Comparison of ENCODE assay signal across 17 cellular contexts in genomic region chr12:11717533-11717961, GRCh38.
DNase-seq lines count a peak whose midpoint lies in the region; ATAC-seq, FAIRE-seq and TF ChIP-seq lines count a peak whose summit lies in the region.
"Had no signal": no experiment of that assay in that cellular context is flagged by ENCODE, and none has a peak within 500 bp of the region (broad histone marks: within the 10 kb centered on the region; RNA-seq: fewer than 3 reads in every experiment).

No MANE protein-coding gene starts in this region.

- BruUV-seq in GM12878 (replicated peaks; lab: Mats Ljungman, UMichigan) = no TSS peak

- H3F3A ChIP-seq in GM23248 (ENCODE audit: insufficient read depth) = peaks cover 41% of the 10 kb centered on the region

- RAD21 ChIA-PET in GM12878 (lab: Charles Lee; ENCODE audit: unreplicated experiment) = interaction anchor here (0.8 to 19.9 kb wide), 14 partner anchors 11 to 315 kb away, joined by 3 to 497 read pairs (median 7); partner anchors contain the start of gene ETV6

- CTCF ChIA-PET in GM12878 (lab: Yijun Ruan, JAX) = interaction anchor here (1.0 to 2.8 kb wide), 4 partner anchors 9 to 17 kb away, joined by 4 to 15 read pairs (median 4); no protein-coding TSS in a partner anchor

- H3K4me2 ChIP-seq in GM23248 (ENCODE audit: unreplicated experiment) (peak overlapping the region; percentile 51), GM12878 (ENCODE audit: control insufficient read depth, insufficient read depth) (0 out of 2 replicates have a peak overlapping the region, but pooled peaks have one; percentile 19)

- H3K9ac ChIP-seq in GM23248 = peak overlapping the region; percentile 73
- peak overlapping the region; percentile 8; the same call in 1 of the 2 replicates for H3K9ac ChIP-seq in GM12878 (ENCODE audit: control insufficient read depth, insufficient read depth, low read length)

- intact Hi-C loops in GM12878 (cut with micrococcal nuclease; ENCODE audit: unreplicated experiment) = no loop called here
- intact Hi-C loops in left colon (cut with DNase I, micrococcal nuclease) = loop anchor here in 1 of 2 donors (10.0 kb wide), 1 partner anchor 63 kb away; no protein-coding TSS in a partner anchor
- intact Hi-C loops in gastrocnemius medialis (cut with DNase I; ENCODE audit: low total_unique reads) = no loop called here
- intact Hi-C loops in testis (cut with DNase I; ENCODE audit: low total_unique reads) = no loop called here

- H3K9me3 ChIP-seq in GM23248 (ENCODE audit: low read depth) (no peaks in the 10 kb centered on the region), GM12878 (replicated peaks; ENCODE audit: control insufficient read depth, insufficient read depth, low read length) (peaks cover 3% of the 10 kb centered on the region; the same call in 2 of the 3 replicates), gastrocnemius medialis (no peaks in the 10 kb centered on the region), testis (no peaks in the 10 kb centered on the region)
- H3K9me3 ChIP-seq: left ventricle myocardium inferior, psoas muscle had no signal

- H3K27ac ChIP-seq in GM23248 = peak overlapping the region; percentile 92
- peak overlapping the region; percentile 83 for H3K27ac ChIP-seq in GM12878 (ENCODE audit: control insufficient read depth, insufficient read depth)
- H3K27ac ChIP-seq in gastrocnemius medialis = no peak overlapping the region
- no peak overlapping the region for H3K27ac ChIP-seq in testis
- H3K27ac ChIP-seq: left ventricle myocardium inferior, psoas muscle had no signal

- in situ Hi-C loops in GM23248 (cut with MboI) (no loop called here), GM12878 (cut with MboI) (no loop called here), gastrocnemius medialis (cut with MboI; ENCODE audit: low sequenced_read_pairs in 4 of 4) (no loop called here)

- TF ChIP-seq RAD21 in GM12878 (IDR thresholded peaks at IDR 0.05; ENCODE audit: insufficient read depth, low read depth, low read length) = no peak

- no peak for TF ChIP-seq POLR2A in GM12878 (IDR thresholded peaks at IDR 0.05; ENCODE audit: low read depth, low read length)
- no peak for TF ChIP-seq POLR2A in gastrocnemius medialis (IDR thresholded peaks at IDR 0.05)
- no peak for TF ChIP-seq POLR2A in testis (IDR thresholded peaks at IDR 0.05)

- no peaks in the 10 kb centered on the region for H3K27me3 ChIP-seq in GM23248 (replicated peaks; ENCODE audit: insufficient read depth)
- H3K27me3 ChIP-seq in GM12878 (replicated peaks in 1 of 2; ENCODE audit: control insufficient read depth in 2 of 2, insufficient read depth in 2 of 2, low read length in 1 of 2) = no peaks in the 10 kb centered on the region
- H3K27me3 ChIP-seq in gastrocnemius medialis = no peaks in the 10 kb centered on the region
- no peaks in the 10 kb centered on the region for H3K27me3 ChIP-seq in testis

- H3K79me2 ChIP-seq in GM23248 (ENCODE audit: insufficient read depth) (peaks cover 79% of the 10 kb centered on the region), GM12878 (ENCODE audit: control insufficient read depth, insufficient read depth, low read length) (peaks cover 97% of the 10 kb centered on the region)

- SMC1A ChIA-PET in GM12878 (lab: Charles Lee; ENCODE audit: uncharacterized antibody, unreplicated experiment) = interaction anchor here (0.8 to 21.5 kb wide), 25 partner anchors 8 to 810 kb away, joined by 3 to 433 read pairs (median 5); no protein-coding TSS in a partner anchor

- WGBS in GM23248 (ENCODE audit: low coverage in 1 of 2, low lambda C conversion rate in 2 of 2, missing lambda C conversion rate in 2 of 2), 2 experiments = 73 to 76% methylated on average over 8 of the region's 8 CpGs
- WGBS in GM12878 (ENCODE audit: insufficient coverage, insufficient replicate concordance, low lambda C conversion rate, missing lambda C conversion rate) = 35% methylated on average over 8 of the region's 8 CpGs
- WGBS in testis, 2 donors = 78 to 85% methylated on average over 8 of the region's 8 CpGs

- no peaks in the 10 kb centered on the region for H3K36me3 ChIP-seq in GM23248 (ENCODE audit: low read depth)
- peaks cover 11 to 34% of the 10 kb centered on the region in 2 experiments for H3K36me3 ChIP-seq in GM12878 (ENCODE audit: control insufficient read depth in 2 of 2, insufficient read depth in 2 of 2, low read length in 1 of 2)
- no peaks in the 10 kb centered on the region for H3K36me3 ChIP-seq in gastrocnemius medialis
- H3K36me3 ChIP-seq in testis (ENCODE audit: low read depth, missing control alignments) = no peaks in the 10 kb centered on the region
- H3K36me3 ChIP-seq: left ventricle myocardium inferior had no signal

- H4K20me1 ChIP-seq in GM23248 (ENCODE audit: insufficient read depth) (no peaks in the 10 kb centered on the region), GM12878 (ENCODE audit: control insufficient read depth, insufficient read depth) (peaks cover 4% of the 10 kb centered on the region; the same call in 1 of the 2 replicates)

- TF ChIP-seq CTCF in GM12878 (IDR thresholded peaks at IDR 0.05 in 2 of 3, conservative IDR thresholded peaks at IDR 0.05 in 1 of 3; ENCODE audit: control insufficient read depth in 2 of 3, extremely low read depth in 1 of 3, insufficient read depth in 1 of 3, low read depth in 3 of 3, low read length in 3 of 3) = no peak
- TF ChIP-seq CTCF in gastrocnemius medialis (IDR thresholded peaks at IDR 0.05 in 4 of 5, conservative IDR thresholded peaks at IDR 0.05 in 1 of 5) = no peak
- no peak for TF ChIP-seq CTCF in testis (IDR thresholded peaks at IDR 0.05)

- H3K4me3 ChIP-seq in GM23248 (no peak overlapping the region), GM12878 (no peak overlapping the region), skeletal muscle cell (ENCODE audit: low read depth, low read length) (no peak overlapping the region), gastrocnemius medialis (no peak overlapping the region), testis (no peak overlapping the region)
- H3K4me3 ChIP-seq: left ventricle myocardium inferior, psoas muscle had no signal

- H2AFZ ChIP-seq in GM23248 (no peak overlapping the region), GM12878 (ENCODE audit: control insufficient read depth, low read depth, low read length) (no peak overlapping the region)

- POLR2A ChIA-PET in GM12878 (lab: Charles Lee) = interaction anchor here (0.6 to 3.8 kb wide), 14 partner anchors 9 to 152 kb away, joined by 3 to 28 read pairs (median 4); no protein-coding TSS in a partner anchor

- peak; percentile 61 for DNase-seq in GM23248
- peak; percentile 75 for DNase-seq in GM12878 (ENCODE audit: low read depth, low spot score)
- DNase-seq in left colon = no peak
- peak; percentile 69 for DNase-seq in skeletal muscle cell (ENCODE audit: low read depth)
- DNase-seq in gastrocnemius medialis = no peak
- no peak for DNase-seq in NCI-H774 (lab: John Stamatoyannopoulos, UW)
- no peak for DNase-seq in testis
- DNase-seq in SKM-1 treated with dmso at 0.1 percent for 144 hours (lab: John Stamatoyannopoulos, UW; ENCODE audit: unreplicated experiment) = no peak
- DNase-seq: activated T-cell treated with anti-CD3 and anti-CD28 coated beads, Interleukin-2, amount 50 U/mL, for 48 hours; GOT3; left ventricle myocardium inferior; NCI-H1105 treated with DMSO at 0.1 percent for 48 hours; NCI-H510A treated with DMSO at 0.1 percent for 48 hours; psoas muscle; SHP77 treated with DMSO at 0.1 percent for 48 hours had no signal

- H3K9me2 ChIP-seq in GM23248 (ENCODE audit: insufficient read depth) = no peaks in the 10 kb centered on the region

- H3K4me1 ChIP-seq in GM23248 (ENCODE audit: insufficient read depth) = peaks cover 41% of the 10 kb centered on the region
- peaks cover 57% of the 10 kb centered on the region for H3K4me1 ChIP-seq in GM12878 (ENCODE audit: control insufficient read depth, insufficient read depth, low read length)
- peaks cover 0 to 5% of the 10 kb centered on the region in 2 donors for H3K4me1 ChIP-seq in gastrocnemius medialis
- no peaks in the 10 kb centered on the region for H3K4me1 ChIP-seq in testis

- peak in 1 of 2 experiments; percentile 68; a peak in 1 of 4 replicates for TF ChIP-seq EP300 in GM12878 (IDR thresholded peaks at IDR 0.05; ENCODE audit: borderline replicate concordance in 1 of 2, control insufficient read depth in 1 of 2, low read depth in 2 of 2, low read length in 2 of 2)

- ATAC-seq in GM12878 (peak; percentile 67), left colon (peak; percentile 64), gastrocnemius medialis (no peak)
- ATAC-seq: activated CD4-positive, CD25-positive, alpha-beta regulatory T cell treated with anti-CD3 and anti-CD28 coated beads, Interleukin-2, amount 50 U/mL, for 24 hours; psoas muscle had no signal

- FAIRE-seq in GM12878 (lab: Jason Lieb, UNC) = no peak
- FAIRE-seq: bronchial epithelial cell had no signal

TF ChIP-seq in GM12878, 131 proteins besides CTCF, POLR2A, EP300 and RAD21 (continues in another document):
- TF ChIP-seq ZNF384 (IDR thresholded peaks at IDR 0.05; ENCODE audit: borderline replicate concordance, low read depth, low read length) (no peak), NBN (IDR thresholded peaks at IDR 0.05) (peak; percentile 74; the same call in 1 of the 2 replicates), EED (IDR thresholded peaks at IDR 0.05; ENCODE audit: low read depth) (peak; percentile 29; the same call in 1 of the 2 replicates), CEBPZ (IDR thresholded peaks at IDR 0.05; ENCODE audit: low read depth, low read length) (no peak), YY1 (IDR thresholded peaks at IDR 0.05; ENCODE audit: low read depth, low read length) (no peak)

Comparison
In these comparisons a context has a peak if more than half of its experiments do, and no peak if none do; other contexts are left out.
1. DNase-seq: peak in GM23248 (single experiment), GM12878 (single experiment) and skeletal muscle cell (single experiment); none in left colon (0 of 2), gastrocnemius medialis (0 of 2), NCI-H774 (single experiment), testis (single experiment) and SKM-1 treated with dmso at 0.1 percent for 144 hours (single experiment).
2. H3K27ac ChIP-seq: peak in GM23248 (single experiment) and GM12878 (single experiment); none in gastrocnemius medialis (0 of 4) and testis (0 of 2).
3. ATAC-seq: peak in GM12878 (single experiment) and left colon (single experiment); none in gastrocnemius medialis (0 of 2).